1 cellular context compared by ENCODE assay signal in the genomic region with DNA sequence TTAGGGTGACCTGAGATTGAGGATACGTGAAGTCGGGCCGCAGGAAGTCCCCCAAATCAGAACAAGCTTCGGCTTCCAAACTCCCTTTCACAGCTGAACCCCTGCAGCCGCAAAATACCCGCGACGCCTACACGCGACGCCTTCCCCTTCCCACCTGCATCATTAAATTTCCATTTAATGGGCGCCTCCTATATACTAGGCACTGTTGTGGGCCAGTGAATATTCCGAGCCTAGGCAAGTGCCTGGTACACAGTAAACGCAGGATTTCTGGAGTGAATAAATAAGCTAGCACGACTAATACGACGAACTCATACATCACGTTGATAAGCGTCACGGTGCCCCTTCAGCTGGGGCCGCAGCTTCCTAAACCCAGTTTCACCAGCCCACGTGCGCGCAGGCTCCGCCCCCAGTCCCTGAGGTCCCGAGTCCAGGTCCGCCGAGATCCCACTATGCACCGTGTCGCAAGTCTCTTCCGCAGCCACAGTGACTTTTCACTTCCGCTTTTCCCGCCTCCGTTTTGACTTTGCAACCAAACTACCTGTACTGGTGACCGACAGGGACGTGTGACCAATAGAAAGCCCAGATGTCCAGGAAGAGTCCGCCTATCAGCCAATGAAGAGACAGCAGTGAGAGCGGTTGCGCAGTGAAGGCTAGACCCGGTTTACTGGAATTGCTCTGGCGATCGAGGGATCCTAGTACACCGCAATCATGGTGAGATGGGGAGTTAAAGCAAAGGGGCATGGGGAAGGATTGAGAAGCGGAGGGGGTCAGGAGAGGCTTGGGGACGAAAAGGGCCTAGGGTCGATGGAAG.
TF ChIP-seq lines count a peak whose summit lies in the region.

Gene PSMB3, plus strand, starts transcription at position 623 of the 811 bp plus-strand sequence. Its CDS starts 86 bp downstream, at position 709.

TF ChIP-seq in HepG2, 621 proteins besides CTCF, POLR2A, EP300 and RAD21 (continued from another document and continues in another):
- peak; percentile 84 for TF ChIP-seq GABPA (IDR thresholded peaks at IDR 0.05; ENCODE audit: low read depth, low read length)
- peak; percentile 98 for TF ChIP-seq GABPA (CRISPR knock-in tag; IDR thresholded peaks at IDR 0.05; ENCODE audit: low read depth)
- TF ChIP-seq RFXAP (CRISPR knock-in tag; IDR thresholded peaks at IDR 0.05; ENCODE audit: borderline replicate concordance): peak; percentile 74; the same call in 1 of the 2 replicates
- no peak for TF ChIP-seq SYNCRIP (IDR thresholded peaks at IDR 0.05; ENCODE audit: insufficient read depth, low read depth, low read length)
- peak; percentile 42; the same call in 1 of the 2 replicates for TF ChIP-seq HOMEZ (CRISPR knock-in tag; IDR thresholded peaks at IDR 0.05; ENCODE audit: low read depth)
- TF ChIP-seq HDAC6 (IDR thresholded peaks at IDR 0.05; ENCODE audit: low read depth, low read length): no peak
- no peak; the same call in 1 of the 2 replicates for TF ChIP-seq ZNF225 (CRISPR knock-in tag; IDR thresholded peaks at IDR 0.05)
- TF ChIP-seq EEA1 (CRISPR knock-in tag; IDR thresholded peaks at IDR 0.05; ENCODE audit: borderline replicate concordance): 0 out of 2 replicates have a peak, but pooled peaks have one; percentile 28
- no peak; the same call in 1 of the 2 replicates for TF ChIP-seq DPF2 (CRISPR knock-in tag; IDR thresholded peaks at IDR 0.05; ENCODE audit: borderline replicate concordance, low read depth)
- TF ChIP-seq ZNF720 (CRISPR knock-in tag; IDR thresholded peaks at IDR 0.05): 0 out of 2 replicates have a peak, but pooled peaks have one; percentile 14
- peak; percentile 86; the same call in 1 of the 2 replicates for TF ChIP-seq REPIN1 (CRISPR knock-in tag; IDR thresholded peaks at IDR 0.05; ENCODE audit: borderline replicate concordance, low read depth)
- peak; percentile 81; the same call in 1 of the 2 replicates for TF ChIP-seq PCBP1 (IDR thresholded peaks at IDR 0.05; ENCODE audit: borderline replicate concordance, low read depth, low read length)
- peak; percentile 87 for TF ChIP-seq ZNF18 (CRISPR knock-in tag; IDR thresholded peaks at IDR 0.05; ENCODE audit: insufficient replicate concordance)
- TF ChIP-seq, protein P1, sequence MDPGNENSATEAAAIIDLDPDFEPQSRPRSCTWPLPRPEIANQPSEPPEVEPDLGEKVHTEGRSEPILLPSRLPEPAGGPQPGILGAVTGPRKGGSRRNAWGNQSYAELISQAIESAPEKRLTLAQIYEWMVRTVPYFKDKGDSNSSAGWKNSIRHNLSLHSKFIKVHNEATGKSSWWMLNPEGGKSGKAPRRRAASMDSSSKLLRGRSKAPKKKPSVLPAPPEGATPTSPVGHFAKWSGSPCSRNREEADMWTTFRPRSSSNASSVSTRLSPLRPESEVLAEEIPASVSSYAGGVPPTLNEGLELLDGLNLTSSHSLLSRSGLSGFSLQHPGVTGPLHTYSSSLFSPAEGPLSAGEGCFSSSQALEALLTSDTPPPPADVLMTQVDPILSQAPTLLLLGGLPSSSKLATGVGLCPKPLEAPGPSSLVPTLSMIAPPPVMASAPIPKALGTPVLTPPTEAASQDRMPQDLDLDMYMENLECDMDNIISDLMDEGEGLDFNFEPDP (CRISPR knock-in tag; conservative IDR thresholded peaks at IDR 0.05): no peak
- peak; percentile 89 for TF ChIP-seq POLR2AphosphoS5 (IDR thresholded peaks at IDR 0.05; ENCODE audit: low read depth, low read length)
- TF ChIP-seq, protein P2, sequence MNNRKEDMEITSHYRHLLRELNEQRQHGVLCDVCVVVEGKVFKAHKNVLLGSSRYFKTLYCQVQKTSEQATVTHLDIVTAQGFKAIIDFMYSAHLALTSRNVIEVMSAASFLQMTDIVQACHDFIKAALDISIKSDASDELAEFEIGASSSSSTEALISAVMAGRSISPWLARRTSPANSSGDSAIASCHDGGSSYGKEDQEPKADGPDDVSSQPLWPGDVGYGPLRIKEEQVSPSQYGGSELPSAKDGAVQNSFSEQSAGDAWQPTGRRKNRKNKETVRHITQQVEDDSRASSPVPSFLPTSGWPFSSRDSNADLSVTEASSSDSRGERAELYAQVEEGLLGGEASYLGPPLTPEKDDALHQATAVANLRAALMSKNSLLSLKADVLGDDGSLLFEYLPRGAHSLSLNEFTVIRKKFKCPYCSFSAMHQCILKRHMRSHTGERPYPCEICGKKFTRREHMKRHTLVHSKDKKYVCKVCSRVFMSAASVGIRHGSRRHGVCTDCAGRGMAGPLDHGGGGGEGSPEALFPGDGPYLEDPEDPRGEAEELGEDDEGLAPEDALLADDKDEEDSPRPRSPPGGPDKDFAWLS (CRISPR knock-in tag; IDR thresholded peaks at IDR 0.05; ENCODE audit: borderline replicate concordance): 0 out of 2 replicates have a peak, but pooled peaks have one; percentile 88
- TF ChIP-seq SRSF9 (IDR thresholded peaks at IDR 0.05; ENCODE audit: borderline replicate concordance, insufficient read depth, low read depth, low read length, poor library complexity, severe bottlenecking): no peak
- TF ChIP-seq ZNF224 (CRISPR knock-in tag; IDR thresholded peaks at IDR 0.05): 0 out of 2 replicates have a peak, but pooled peaks have one; percentile 26
- no peak for TF ChIP-seq BATF2 (CRISPR knock-in tag; IDR thresholded peaks at IDR 0.05)
- TF ChIP-seq ZC3H4 (CRISPR knock-in tag; IDR thresholded peaks at IDR 0.05; ENCODE audit: borderline replicate concordance): no peak
- no peak for TF ChIP-seq PRDM4 (CRISPR knock-in tag; IDR thresholded peaks at IDR 0.05; ENCODE audit: borderline replicate concordance)
- no peak for TF ChIP-seq KLF13 (CRISPR knock-in tag; IDR thresholded peaks at IDR 0.05)
- no peak for TF ChIP-seq ZNF101 (CRISPR knock-in tag; IDR thresholded peaks at IDR 0.05; ENCODE audit: borderline replicate concordance, low read depth)
- TF ChIP-seq CHCHD3 (CRISPR knock-in tag; IDR thresholded peaks at IDR 0.05): no peak
- TF ChIP-seq, protein P3, sequence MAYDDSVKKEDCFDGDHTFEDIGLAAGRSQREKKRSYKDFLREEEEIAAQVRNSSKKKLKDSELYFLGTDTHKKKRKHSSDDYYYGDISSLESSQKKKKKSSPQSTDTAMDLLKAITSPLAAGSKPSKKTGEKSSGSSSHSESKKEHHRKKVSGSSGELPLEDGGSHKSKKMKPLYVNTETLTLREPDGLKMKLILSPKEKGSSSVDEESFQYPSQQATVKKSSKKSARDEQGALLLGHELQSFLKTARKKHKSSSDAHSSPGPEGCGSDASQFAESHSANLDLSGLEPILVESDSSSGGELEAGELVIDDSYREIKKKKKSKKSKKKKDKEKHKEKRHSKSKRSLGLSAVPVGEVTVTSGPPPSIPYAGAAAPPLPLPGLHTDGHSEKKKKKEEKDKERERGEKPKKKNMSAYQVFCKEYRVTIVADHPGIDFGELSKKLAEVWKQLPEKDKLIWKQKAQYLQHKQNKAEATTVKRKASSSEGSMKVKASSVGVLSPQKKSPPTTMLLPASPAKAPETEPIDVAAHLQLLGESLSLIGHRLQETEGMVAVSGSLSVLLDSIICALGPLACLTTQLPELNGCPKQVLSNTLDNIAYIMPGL (CRISPR knock-in tag; IDR thresholded peaks at IDR 0.05; ENCODE audit: borderline replicate concordance in 1 of 2, low read depth in 1 of 2): peak in 1 of 2 experiments; percentile 85; a peak in 3 of 4 replicates
- peak; percentile 94 for TF ChIP-seq SMYD3 (CRISPR knock-in tag; IDR thresholded peaks at IDR 0.05)
- TF ChIP-seq, protein P4, sequence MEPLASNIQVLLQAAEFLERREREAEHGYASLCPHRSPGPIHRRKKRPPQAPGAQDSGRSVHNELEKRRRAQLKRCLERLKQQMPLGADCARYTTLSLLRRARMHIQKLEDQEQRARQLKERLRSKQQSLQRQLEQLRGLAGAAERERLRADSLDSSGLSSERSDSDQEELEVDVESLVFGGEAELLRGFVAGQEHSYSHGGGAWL (CRISPR knock-in tag; IDR thresholded peaks at IDR 0.05): peak; percentile 94
- peak; percentile 41; the same call in 1 of the 2 replicates for TF ChIP-seq ZGPAT (CRISPR knock-in tag; IDR thresholded peaks at IDR 0.05)
- no peak for TF ChIP-seq ZSCAN30 (CRISPR knock-in tag; IDR thresholded peaks at IDR 0.05)
- TF ChIP-seq NR2F1 (CRISPR knock-in tag; IDR thresholded peaks at IDR 0.05): no peak
- TF ChIP-seq PCBP2 (optimal IDR thresholded peaks at IDR 0.05; ENCODE audit: low read depth, low read length, poor library complexity, severe bottlenecking): peak; percentile 64
- peak; percentile 45; the same call in 1 of the 2 replicates for TF ChIP-seq ZNF674 (CRISPR knock-in tag; IDR thresholded peaks at IDR 0.05; ENCODE audit: low read depth)
- peak; percentile 66; the same call in 1 of the 2 replicates for TF ChIP-seq THRA (CRISPR knock-in tag; IDR thresholded peaks at IDR 0.05; ENCODE audit: borderline replicate concordance)
- TF ChIP-seq PPARG (CRISPR knock-in tag; conservative IDR thresholded peaks at IDR 0.05): peak; percentile 73
- TF ChIP-seq BRD4 (CRISPR knock-in tag; IDR thresholded peaks at IDR 0.05): peak; percentile 64
- no peak; the same call in 1 of the 2 replicates for TF ChIP-seq ZBTB20 (CRISPR knock-in tag; IDR thresholded peaks at IDR 0.05; ENCODE audit: borderline replicate concordance, low read depth)
- TF ChIP-seq NCOR1 (IDR thresholded peaks at IDR 0.05; ENCODE audit: borderline replicate concordance, low read length): peak; percentile 77; the same call in 1 of the 2 replicates
- TF ChIP-seq ZNF382 (CRISPR knock-in tag; IDR thresholded peaks at IDR 0.05; ENCODE audit: borderline replicate concordance): no peak
- TF ChIP-seq DR1 (CRISPR knock-in tag; IDR thresholded peaks at IDR 0.05): peak; percentile 85
- no peak; the same call in 1 of the 2 replicates for TF ChIP-seq ZNF20 (CRISPR knock-in tag; IDR thresholded peaks at IDR 0.05)
